In the genomic region with DNA sequence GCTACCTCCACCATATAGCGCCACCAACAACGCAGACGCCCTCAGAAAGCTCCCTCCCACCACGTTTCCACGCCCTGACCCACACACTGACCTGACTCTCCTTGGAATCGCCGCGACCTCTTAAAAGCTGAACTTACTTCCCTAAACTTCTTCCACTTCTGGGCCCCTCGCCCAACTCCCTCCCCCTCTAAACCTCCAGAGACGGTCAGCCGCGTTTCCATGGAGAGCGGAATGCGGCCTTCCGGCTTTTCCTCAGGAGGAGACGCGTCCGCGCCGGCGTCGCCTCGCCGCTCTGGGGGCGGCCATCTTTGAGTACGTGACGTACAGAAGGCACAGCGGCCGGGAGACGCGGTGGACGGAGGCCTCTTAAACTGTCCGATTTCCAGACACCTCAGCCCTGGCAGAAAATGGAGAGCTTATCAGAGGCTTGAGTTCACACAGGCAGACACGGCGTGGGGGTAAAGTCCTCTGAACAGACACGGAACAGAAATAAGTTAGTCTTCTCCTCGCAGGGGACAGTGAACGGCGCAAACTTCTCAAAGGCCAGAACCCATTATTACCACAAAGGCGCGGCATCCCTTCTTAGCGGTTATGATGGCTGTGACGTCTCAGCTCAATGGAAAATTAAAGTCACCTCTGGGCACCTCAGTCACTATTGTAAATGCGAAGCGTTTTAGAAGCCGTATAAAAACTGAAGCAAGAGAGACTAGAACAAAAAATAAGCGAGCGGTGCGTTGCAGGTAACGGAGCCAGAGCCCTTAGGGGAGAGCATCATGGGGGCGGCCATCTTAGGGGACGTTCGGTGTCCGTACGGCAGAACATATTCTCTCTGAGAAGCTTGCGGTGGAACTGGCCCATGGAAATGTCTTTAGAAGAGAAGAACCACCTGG, we compare ENCODE assay signal across 8 cellular contexts. TPM values are rescaled to one million over a fixed set of nuclear protein-coding genes. Genes with fewer than 3 reads are reported as not detected.
A peak's percentile ranks its signal among the peaks of the same experiment; 100 is the strongest.
DNase-seq lines count a peak whose midpoint lies in the region; ATAC-seq, FAIRE-seq and TF ChIP-seq lines count a peak whose summit lies in the region.

TSS of gene ZNF432 (minus strand) at position 235 of the 890 bp plus-strand sequence. CDS start 1,970 bp downstream, outside the sequence.

- peaks cover 85% of the 10 kb centered on the region for H3K9me3 ChIP-seq in A549

- WGBS in A549 (ENCODE audit: missing lambda C conversion rate): 3% methylated on average over 56 of the region's 56 CpGs

- peak within 1 kb of the TSS; percentile 80 to 88 for H3K27ac ChIP-seq in A549

- CTCF ChIA-PET in A549 (lab: Yijun Ruan, JAX): interaction anchor here (0.6 to 1.2 kb wide), 3 partner anchors 20 to 1287 kb away, joined by 3 to 4 read pairs (median 3); partner anchors contain the start of gene ZNF614

- TF ChIP-seq RAD21 in A549 (conservative IDR thresholded peaks at IDR 0.05 in 1 of 2, IDR thresholded peaks at IDR 0.05 in 1 of 2): no peak

- peak within 1 kb of the TSS; percentile 48 for H3K4me3 ChIP-seq in A549

- DNase-seq in A549 (ENCODE audit: low read depth in 1 of 2, low spot score in 1 of 2) (peak; percentile 72 to 96), NCI-H2227 (lab: John Stamatoyannopoulos, UW; ENCODE audit: unreplicated experiment) (peak; percentile 91), cerebellar cortex (ENCODE audit: low spot score) (peak; percentile 93), islet precursor cell (peak; percentile 98)
- peak; percentile 80 for DNase-seq in activated CD4-positive, CD25-positive, alpha-beta regulatory T cell treated with anti-CD3 and anti-CD28 coated beads, Interleukin-2, amount 50 U/mL, for 72 hours
- peak; percentile 75 for DNase-seq in stimulated activated CD4-positive, alpha-beta T cell treated with anti-CD3 and anti-CD28 coated beads, Interleukin-12 subunit alpha, Interleukin-12 subunit beta, amount 100 ng/mL, for 4 hours

- peak within 1 kb of the TSS; percentile 56 for H3K4me2 ChIP-seq in A549

- no peak for FAIRE-seq in A549 (lab: Jason Lieb, UNC)

- ATAC-seq in A549: peak; percentile 99 to 100
- peak; percentile 91 for ATAC-seq in GM18867 (IDR thresholded peaks at IDR 0.05; ENCODE audit: unreplicated experiment)
- ATAC-seq in HG03097 (IDR thresholded peaks at IDR 0.05; ENCODE audit: low FRiP score, unreplicated experiment): peak; percentile 84

- no peaks in the 10 kb centered on the region for H3K4me1 ChIP-seq in A549

- POLR2A ChIA-PET in A549 (lab: Yijun Ruan, JAX): interaction anchor here (0.6 to 1.8 kb wide), 4 partner anchors 21 to 141 kb away, joined by 3 to 11 read pairs (median 4); partner anchors contain the start of genes PPP2R1A and ZNF614

- TF ChIP-seq POLR2A in A549 (IDR thresholded peaks at IDR 0.05; ENCODE audit: low read length): peak; percentile 40; the same call in 1 of the 2 replicates

- TF ChIP-seq EP300 in A549 (IDR thresholded peaks at IDR 0.05): no peak

- no peak for TF ChIP-seq CTCF in A549 (IDR thresholded peaks at IDR 0.05)

TF ChIP-seq in A549, 52 proteins besides CTCF, POLR2A, EP300 and RAD21:
- TF ChIP-seq POLR2AphosphoS2 (conservative IDR thresholded peaks at IDR 0.05; ENCODE audit: low read length): no peak
- no peak for TF ChIP-seq CEBPB (IDR thresholded peaks at IDR 0.05)
- TF ChIP-seq TFCP2L1 (CRISPR knock-in tag; IDR thresholded peaks at IDR 0.05): no peak
- TF ChIP-seq TP53 (CRISPR knock-in tag; IDR thresholded peaks at IDR 0.05): no peak
- TF ChIP-seq, protein P1, sequence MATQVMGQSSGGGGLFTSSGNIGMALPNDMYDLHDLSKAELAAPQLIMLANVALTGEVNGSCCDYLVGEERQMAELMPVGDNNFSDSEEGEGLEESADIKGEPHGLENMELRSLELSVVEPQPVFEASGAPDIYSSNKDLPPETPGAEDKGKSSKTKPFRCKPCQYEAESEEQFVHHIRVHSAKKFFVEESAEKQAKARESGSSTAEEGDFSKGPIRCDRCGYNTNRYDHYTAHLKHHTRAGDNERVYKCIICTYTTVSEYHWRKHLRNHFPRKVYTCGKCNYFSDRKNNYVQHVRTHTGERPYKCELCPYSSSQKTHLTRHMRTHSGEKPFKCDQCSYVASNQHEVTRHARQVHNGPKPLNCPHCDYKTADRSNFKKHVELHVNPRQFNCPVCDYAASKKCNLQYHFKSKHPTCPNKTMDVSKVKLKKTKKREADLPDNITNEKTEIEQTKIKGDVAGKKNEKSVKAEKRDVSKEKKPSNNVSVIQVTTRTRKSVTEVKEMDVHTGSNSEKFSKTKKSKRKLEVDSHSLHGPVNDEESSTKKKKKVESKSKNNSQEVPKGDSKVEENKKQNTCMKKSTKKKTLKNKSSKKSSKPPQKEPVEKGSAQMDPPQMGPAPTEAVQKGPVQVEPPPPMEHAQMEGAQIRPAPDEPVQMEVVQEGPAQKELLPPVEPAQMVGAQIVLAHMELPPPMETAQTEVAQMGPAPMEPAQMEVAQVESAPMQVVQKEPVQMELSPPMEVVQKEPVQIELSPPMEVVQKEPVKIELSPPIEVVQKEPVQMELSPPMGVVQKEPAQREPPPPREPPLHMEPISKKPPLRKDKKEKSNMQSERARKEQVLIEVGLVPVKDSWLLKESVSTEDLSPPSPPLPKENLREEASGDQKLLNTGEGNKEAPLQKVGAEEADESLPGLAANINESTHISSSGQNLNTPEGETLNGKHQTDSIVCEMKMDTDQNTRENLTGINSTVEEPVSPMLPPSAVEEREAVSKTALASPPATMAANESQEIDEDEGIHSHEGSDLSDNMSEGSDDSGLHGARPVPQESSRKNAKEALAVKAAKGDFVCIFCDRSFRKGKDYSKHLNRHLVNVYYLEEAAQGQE (IDR thresholded peaks at IDR 0.05): no peak
- TF ChIP-seq PHF8 (IDR thresholded peaks at IDR 0.05; ENCODE audit: borderline replicate concordance, low read depth): peak; percentile 48
- no peak for TF ChIP-seq BHLHE40 (IDR thresholded peaks at IDR 0.05; ENCODE audit: low read depth, low read length)
- peak; percentile 21; the same call in 1 of the 2 replicates for TF ChIP-seq USF2 (IDR thresholded peaks at IDR 0.05)
- no peak for TF ChIP-seq FOSL2 (IDR thresholded peaks at IDR 0.05)
- TF ChIP-seq FOSL2 (CRISPR knock-in tag; IDR thresholded peaks at IDR 0.05): no peak
- no peak for TF ChIP-seq ZSCAN20 (CRISPR knock-in tag; IDR thresholded peaks at IDR 0.05)
- no peak for TF ChIP-seq ZFP36 (IDR thresholded peaks at IDR 0.05; ENCODE audit: borderline replicate concordance, partially characterized antibody)
- TF ChIP-seq EHF (CRISPR knock-in tag; IDR thresholded peaks at IDR 0.05): no peak
- no peak for TF ChIP-seq CBX8 (IDR thresholded peaks at IDR 0.05)
- TF ChIP-seq MAX (IDR thresholded peaks at IDR 0.05): peak; percentile 77
- TF ChIP-seq HEYL (CRISPR knock-in tag; IDR thresholded peaks at IDR 0.05): no peak
- TF ChIP-seq NFE2L2 (conservative IDR thresholded peaks at IDR 0.05; ENCODE audit: low read length): no peak
- no peak for TF ChIP-seq KDM1A (IDR thresholded peaks at IDR 0.05; ENCODE audit: low read depth)
- TF ChIP-seq RARB (CRISPR knock-in tag; IDR thresholded peaks at IDR 0.05): no peak
- no peak for TF ChIP-seq NPAS2 (CRISPR knock-in tag; IDR thresholded peaks at IDR 0.05; ENCODE audit: borderline replicate concordance)
- TF ChIP-seq SREBF2 (IDR thresholded peaks at IDR 0.05): no peak
- TF ChIP-seq, protein P2, sequence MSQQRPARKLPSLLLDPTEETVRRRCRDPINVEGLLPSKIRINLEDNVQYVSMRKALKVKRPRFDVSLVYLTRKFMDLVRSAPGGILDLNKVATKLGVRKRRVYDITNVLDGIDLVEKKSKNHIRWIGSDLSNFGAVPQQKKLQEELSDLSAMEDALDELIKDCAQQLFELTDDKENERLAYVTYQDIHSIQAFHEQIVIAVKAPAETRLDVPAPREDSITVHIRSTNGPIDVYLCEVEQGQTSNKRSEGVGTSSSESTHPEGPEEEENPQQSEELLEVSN (IDR thresholded peaks at IDR 0.05; ENCODE audit: borderline replicate concordance, low read depth): no peak; the same call in none of the 2 replicates
- TF ChIP-seq, protein P3, sequence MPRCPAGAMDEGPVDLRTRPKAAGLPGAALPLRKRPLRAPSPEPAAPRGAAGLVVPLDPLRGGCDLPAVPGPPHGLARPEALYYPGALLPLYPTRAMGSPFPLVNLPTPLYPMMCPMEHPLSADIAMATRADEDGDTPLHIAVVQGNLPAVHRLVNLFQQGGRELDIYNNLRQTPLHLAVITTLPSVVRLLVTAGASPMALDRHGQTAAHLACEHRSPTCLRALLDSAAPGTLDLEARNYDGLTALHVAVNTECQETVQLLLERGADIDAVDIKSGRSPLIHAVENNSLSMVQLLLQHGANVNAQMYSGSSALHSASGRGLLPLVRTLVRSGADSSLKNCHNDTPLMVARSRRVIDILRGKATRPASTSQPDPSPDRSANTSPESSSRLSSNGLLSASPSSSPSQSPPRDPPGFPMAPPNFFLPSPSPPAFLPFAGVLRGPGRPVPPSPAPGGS (IDR thresholded peaks at IDR 0.05): no peak
- peak in 1 of 2 experiments; percentile 53; a peak in 3 of 5 replicates for TF ChIP-seq JUN (IDR thresholded peaks at IDR 0.05)
- TF ChIP-seq FOXS1 (CRISPR knock-in tag; IDR thresholded peaks at IDR 0.05): no peak
- TF ChIP-seq HOXB5 (CRISPR knock-in tag; IDR thresholded peaks at IDR 0.05): no peak
TF ChIP-seq in A549: peak in this region for 4.

RNA-seq across cellular contexts. Expression of gene ZNF432, which starts in this region (rescaled TPM):
- polyA plus RNA-seq in A549 (2011; rRNA removed) (2.6 and 3.8 TPM in 2 replicates), A549 (2017; fragmentation: RNase III; extraction: RNeasy Plus Mini Kit Qiagen cat#74134 plus additional on column Dnase treatment) (2.0 to 3.3 TPM (median 2.4 TPM) in 3 replicates)
- polyA plus RNA-seq in A549 (2012; cell fraction: cytosol; rRNA removed): 0.50 and 0.73 TPM in 2 replicates
- polyA plus RNA-seq in A549 (2012; cell fraction: nucleus; rRNA removed): 1.5 and 3.2 TPM in 2 replicates
- polyA minus RNA-seq in A549 (2011; rRNA and poly(A)+ RNA removed): 4.8 and 5.2 TPM in 2 replicates

Comparison
In these comparisons a context has a peak if more than half of its experiments do, and no peak if none do; other contexts are left out.
1. Peak in every context shown above with its lines: DNase-seq, ATAC-seq, H3K4me3 ChIP-seq and H3K27ac ChIP-seq.